Comparison of ENCODE assay signal across 12 cellular contexts in genomic region chr19:45599286-45599685, GRCh38. TPM values are rescaled to one million over a fixed set of nuclear protein-coding genes. Genes with fewer than 3 reads are reported as not detected.
A peak's percentile ranks its signal among the peaks of the same experiment; 100 is the strongest.
DNase-seq lines count a peak whose midpoint lies in the region; ATAC-seq and TF ChIP-seq lines count a peak whose summit lies in the region.
"Had no signal": no experiment of that assay in that cellular context is flagged by ENCODE, and none has a peak within 500 bp of the region (broad histone marks: within the 10 kb centered on the region; RNA-seq: fewer than 3 reads in every experiment).

No MANE protein-coding gene starts in this region.

- no peaks in the 10 kb centered on the region for H3K79me2 ChIP-seq in Karpas-422 (ENCODE audit: low read length)

- H4K20me1 ChIP-seq in BLaER1 treated with 17β-estradiol and CSF1 and Interleukin-3, amounts not matched to agents 10 nM and 100 nM, result peaks cover 0 to 8% (median 0%) of the 10 kb centered on the region in 11 experiments; a peak in 6 of 22 replicates
- no peaks in the 10 kb centered on the region for H4K20me1 ChIP-seq in Karpas-422 (ENCODE audit: insufficient read depth, low read depth, low read length)

- no peaks in the 10 kb centered on the region for H3K9me3 ChIP-seq in BLaER1 treated with 17β-estradiol and CSF1 and Interleukin-3, amounts not matched to agents 10 nM and 100 nM (replicated peaks in 1 of 11)
- no peaks in the 10 kb centered on the region for H3K9me3 ChIP-seq in Karpas-422 (ENCODE audit: low read length)
- H3K9me3 ChIP-seq in right lobe of liver, result no peaks in the 10 kb centered on the region
- H3K9me3 ChIP-seq in suprapubic skin, result no peaks in the 10 kb centered on the region

- ATAC-seq in right lobe of liver, result no peak

- WGBS in right lobe of liver (ENCODE audit: insufficient coverage, low coverage, low lambda C conversion rate, missing lambda C conversion rate), result 12% methylated on average over 10 of the region's 13 CpGs
- 21% methylated on average over 13 of the region's 13 CpGs for WGBS in suprapubic skin

- H3K9me2 ChIP-seq in Karpas-422 (replicated peaks; ENCODE audit: insufficient read depth, low read length), result no peaks in the 10 kb centered on the region

- no peak overlapping the region for H3K27ac Mint-ChIP-seq in chondrocyte (ENCODE audit: unreplicated experiment)

- TF ChIP-seq CTCF in chondrocyte (IDR thresholded peaks at IDR 0.05) (no peak), right lobe of liver (IDR thresholded peaks at IDR 0.05) (no peak), suprapubic skin (IDR thresholded peaks at IDR 0.05) (no peak)

- peaks cover 46% of the 10 kb centered on the region for H3K27me3 Mint-ChIP-seq in chondrocyte (ENCODE audit: low read depth)

- peaks cover 24% of the 10 kb centered on the region for H3K4me1 Mint-ChIP-seq in chondrocyte (ENCODE audit: low read depth)

- no peak overlapping the region for H3K27ac ChIP-seq in BLaER1 treated with 17β-estradiol and CSF1 and Interleukin-3, amounts not matched to agents 10 nM and 100 nM
- H3K27ac ChIP-seq in Karpas-422 (ENCODE audit: low read length), result no peak overlapping the region
- H3K27ac ChIP-seq in right lobe of liver, result peak overlapping the region in 1 of 3 donors; percentile 40
- H3K27ac ChIP-seq in suprapubic skin, result no peak overlapping the region
- H3K27ac ChIP-seq: C4-2B had no signal

- peaks cover 32 to 50% (median 45%) of the 10 kb centered on the region in 10 experiments for H3K4me1 ChIP-seq in BLaER1 treated with 17β-estradiol and CSF1 and Interleukin-3, amounts not matched to agents 10 nM and 100 nM
- H3K4me1 ChIP-seq in Karpas-422 (ENCODE audit: low read length) (peaks cover 24% of the 10 kb centered on the region), right lobe of liver (no peaks in the 10 kb centered on the region), suprapubic skin (peaks cover 45% of the 10 kb centered on the region)

- peak overlapping the region; percentile 70; the same call in 1 of the 2 replicates for H2AFZ ChIP-seq in Karpas-422 (ENCODE audit: low read length)

- peaks cover 45 to 94% (median 88%) of the 10 kb centered on the region in 11 experiments for H3K27me3 ChIP-seq in BLaER1 treated with 17β-estradiol and CSF1 and Interleukin-3, amounts not matched to agents 10 nM and 100 nM
- H3K27me3 ChIP-seq in Karpas-422 (ENCODE audit: low read length), result no peaks in the 10 kb centered on the region
- H3K27me3 ChIP-seq in right lobe of liver, result no peaks in the 10 kb centered on the region
- H3K27me3 ChIP-seq in suprapubic skin, result peaks cover 83% of the 10 kb centered on the region

- TF ChIP-seq POLR2A in right lobe of liver (IDR thresholded peaks at IDR 0.05), result no peak
- no peak for TF ChIP-seq POLR2A in suprapubic skin (IDR thresholded peaks at IDR 0.05)

- no peak for TF ChIP-seq EP300 in suprapubic skin (IDR thresholded peaks at IDR 0.05)

- H3K9me3 Mint-ChIP-seq in chondrocyte (ENCODE audit: low read depth), result no peaks in the 10 kb centered on the region
- H3K9me3 Mint-ChIP-seq: activated naive CD4-positive, alpha-beta T cell treated with anti-CD3 and anti-CD28 coated beads, Interleukin-2, amount 50 U/mL, for 24 hours; neural crest cell had no signal

- peak overlapping the region in 10 of 11 experiments; percentile 11 to 52 (median 36); a peak in 6 of 22 replicates for H3K9ac ChIP-seq in BLaER1 treated with 17β-estradiol and CSF1 and Interleukin-3, amounts not matched to agents 10 nM and 100 nM
- H3K9ac ChIP-seq in Karpas-422 (ENCODE audit: low read length), result peak overlapping the region; percentile 63

- H3K36me3 Mint-ChIP-seq in chondrocyte (ENCODE audit: low read depth), result peaks cover 3% of the 10 kb centered on the region
- H3K36me3 Mint-ChIP-seq: activated naive CD4-positive, alpha-beta T cell treated with anti-CD3 and anti-CD28 coated beads, Interleukin-2, amount 50 U/mL, for 24 hours had no signal

- H3K4me3 ChIP-seq in BLaER1 treated with 17β-estradiol and CSF1 and Interleukin-3, amounts not matched to agents 10 nM and 100 nM, result peak overlapping the region; percentile 11 to 61 (median 34); a peak in 10 of 20 replicates
- H3K4me3 ChIP-seq in Karpas-422 (ENCODE audit: low read length) (peak overlapping the region; percentile 55; the same call in 1 of the 2 replicates), right lobe of liver (no peak overlapping the region), suprapubic skin (no peak overlapping the region)

- intact Hi-C loops in right lobe of liver (cut with DNase I), result no loop called here

- H3K4me2 ChIP-seq in BLaER1 treated with 17β-estradiol and CSF1 and Interleukin-3, amounts not matched to agents 10 nM and 100 nM, result peak overlapping the region; percentile 89 to 97 (median 94)
- H3K4me2 ChIP-seq in Karpas-422 (ENCODE audit: low read depth, low read length, poor library complexity, severe bottlenecking), result peak overlapping the region; percentile 66

- H3K36me3 ChIP-seq in BLaER1 treated with 17β-estradiol and CSF1 and Interleukin-3, amounts not matched to agents 10 nM and 100 nM, result no peaks in the 10 kb centered on the region
- H3K36me3 ChIP-seq in Karpas-422 (ENCODE audit: insufficient read depth, low read length) (no peaks in the 10 kb centered on the region), right lobe of liver (no peaks in the 10 kb centered on the region), suprapubic skin (no peaks in the 10 kb centered on the region)

- DNase-seq in Karpas-422 (no peak), left kidney (ENCODE audit: low read depth, low spot score) (peak; percentile 37), chondrocyte (ENCODE audit: low spot score) (no peak), right lobe of liver (no peak), suprapubic skin (ENCODE audit: low spot score in 2 of 2) (no peak)
- DNase-seq: activated CD8-positive, alpha-beta memory T cell treated with anti-CD3 and anti-CD28 coated beads for 24 hours; NCI-H226; stimulated activated CD4-positive, alpha-beta T cell treated with anti-CD3 and anti-CD28 coated beads, Interleukin-12 subunit alpha, Interleukin-12 subunit beta, amount 100 ng/mL, for 4 hours had no signal

- H3K4me3 Mint-ChIP-seq in chondrocyte (ENCODE audit: unreplicated experiment), result no peak overlapping the region
- H3K4me3 Mint-ChIP-seq: neural crest cell had no signal

RNA-seq across cellular contexts. Expression of gene GPR4, which starts 2.7 kb away (rescaled TPM):
- 0.26 and 0.83 TPM in 2 replicates for total RNA-seq in Karpas-422 (2014; rRNA removed; shearing (Covaris generic); ENCODE audit: low replicate concordance)
- total RNA-seq in chondrocyte, result not detected in 3 replicates
- total RNA-seq in right lobe of liver, result 1 to 10 TPM in 4 of 6 experiments, under 1 TPM in 2; 0.83 to 3.1 (median 1.3) TPM
- 1 to 10 TPM in 2 of 4 donors, under 1 TPM in 2; 0.49 to 2.4 (median 1.6) TPM for total RNA-seq in suprapubic skin
- total RNA-seq: neural crest cell had no signal

RNA-seq across cellular contexts. Expression of gene OPA3, which starts 14.7 kb away (rescaled TPM):
- total RNA-seq in Karpas-422 (2014; rRNA removed; shearing (Covaris generic); ENCODE audit: low replicate concordance), result 4.7 and 4.8 TPM in 2 replicates
- total RNA-seq in chondrocyte (14.8 to 19.8 TPM (median 14.8 TPM) in 3 replicates), right lobe of liver (10 to 100 TPM in 2 of 6 experiments, 1 to 10 TPM in 4; 6.7 to 18.1 (median 8.1) TPM), suprapubic skin (10 to 100 TPM; 13.8 to 25.6 (median 22.5) TPM)

RNA-seq across cellular contexts. Expression of gene EML2, which starts 39.9 kb away (rescaled TPM):
- 40.3 and 86.4 TPM in 2 replicates for total RNA-seq in Karpas-422 (2014; rRNA removed; shearing (Covaris generic); ENCODE audit: low replicate concordance)
- total RNA-seq in chondrocyte (20.5 to 28.3 TPM (median 22.4 TPM) in 3 replicates), right lobe of liver (10 to 100 TPM; 12.6 to 19.7 (median 13.8) TPM), suprapubic skin (100 to 1,000 TPM in 1 of 4 donors, 10 to 100 TPM in 3; 60.0 to 112 (median 74.8) TPM)

Comparison
In these comparisons a context has a peak if more than half of its experiments do, and no peak if none do; other contexts are left out.
1. H3K4me3 ChIP-seq: peak in BLaER1 treated with 17β-estradiol and CSF1 and Interleukin-3, amounts not matched to agents 10 nM and 100 nM (10 of 10) and Karpas-422 (single experiment); none in right lobe of liver (0 of 3) and suprapubic skin (single experiment).